Comparison of ENCODE assay signal across 15 cellular contexts in the genomic region with DNA sequence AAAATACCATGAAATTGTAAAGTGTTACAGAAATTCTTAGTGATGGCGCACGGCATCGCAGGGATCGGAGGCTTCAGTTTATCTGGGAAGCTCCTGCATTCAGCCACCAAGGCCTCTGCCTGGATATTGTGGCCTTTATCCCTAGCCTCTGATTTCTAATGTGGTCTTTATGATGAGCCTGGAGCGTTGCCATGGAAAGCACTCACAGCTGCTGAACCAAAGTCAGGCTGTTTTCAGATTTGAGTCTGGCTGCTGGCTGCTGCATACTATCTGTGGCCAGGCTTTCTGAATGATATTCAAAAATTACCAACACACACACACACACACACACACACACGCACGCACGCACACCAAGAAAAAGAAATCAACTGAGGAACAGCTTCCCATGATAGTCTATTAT.
DNase-seq lines count a peak whose midpoint lies in the region; ATAC-seq and TF ChIP-seq lines count a peak whose summit lies in the region.
"Had no signal": no experiment of that assay in that cellular context is flagged by ENCODE, and none has a peak within 500 bp of the region (broad histone marks: within the 10 kb centered on the region; RNA-seq: fewer than 3 reads in every experiment).

No MANE protein-coding gene starts in this region.

- H3K27ac ChIP-seq in heart left ventricle = no peak overlapping the region
- no peak overlapping the region for H3K27ac ChIP-seq in testis
- H3K27ac ChIP-seq: skin epidermis, thyroid gland had no signal

- peak in 3 of 5 donors; percentile 39 to 49 (median 43) for DNase-seq in heart left ventricle
- no peak for DNase-seq in Right ventricle myocardium inferior (ENCODE audit: missing footprints)
- peak; percentile 65 for DNase-seq in left kidney (ENCODE audit: low read depth, low spot score)
- DNase-seq in testis = peak; percentile 34
- DNase-seq in stimulated activated CD4-positive, alpha-beta T cell treated with anti-CD3 and anti-CD28 coated beads, Interleukin-12 subunit alpha, Interleukin-12 subunit beta, amount 100 ng/mL, for 4 hours = no peak
- no peak for DNase-seq in kidney tubule cell (ENCODE audit: low spot score)
- DNase-seq in GOT3 (lab: John Stamatoyannopoulos, UW) = no peak
- DNase-seq: Calu3, erythroblast, immature natural killer cell, NCI-H187, thyroid gland had no signal

- H3K36me3 Mint-ChIP-seq in brain = no peaks in the 10 kb centered on the region
- H3K36me3 Mint-ChIP-seq: immature natural killer cell had no signal

- H3K27me3 Mint-ChIP-seq in brain = no peaks in the 10 kb centered on the region

- peak overlapping the region in 4 of 5 experiments; percentile 17 to 42 (median 24) for H3K4me3 Mint-ChIP-seq in brain
- H3K4me3 Mint-ChIP-seq: immature natural killer cell had no signal

- no peaks in the 10 kb centered on the region for H3K27me3 ChIP-seq in heart left ventricle
- no peaks in the 10 kb centered on the region for H3K27me3 ChIP-seq in testis
- H3K27me3 ChIP-seq: thyroid gland had no signal

- H3K4me1 ChIP-seq in heart left ventricle (peaks cover 0 to 8% (median 0%) of the 10 kb centered on the region in 12 donors), testis (peaks cover 5% of the 10 kb centered on the region)

- intact Hi-C loops in heart left ventricle (cut with DNase I) (no loop called here), Right ventricle myocardium inferior (cut with DNase I) (no loop called here), testis (cut with DNase I; ENCODE audit: low total_unique reads) (no loop called here)

- H3K4me1 Mint-ChIP-seq in brain = peaks cover 66% of the 10 kb centered on the region
- H3K4me1 Mint-ChIP-seq: immature natural killer cell had no signal

- H3K27ac Mint-ChIP-seq in brain = peak overlapping the region; percentile 73 to 94 (median 89)
- H3K27ac Mint-ChIP-seq: immature natural killer cell had no signal

- no peaks in the 10 kb centered on the region for H3K9me3 Mint-ChIP-seq in brain
- H3K9me3 Mint-ChIP-seq: immature natural killer cell had no signal

- 73 to 77% (median 75%) methylated on average over 8 of the region's 8 CpGs for WGBS in heart left ventricle, 4 donors
- 55 to 62% methylated on average over 8 of the region's 8 CpGs for WGBS in testis, 2 donors

- H3K9me3 ChIP-seq in heart left ventricle (no peaks in the 10 kb centered on the region), testis (no peaks in the 10 kb centered on the region)
- H3K9me3 ChIP-seq: thyroid gland had no signal

- TF ChIP-seq CTCF in heart left ventricle (IDR thresholded peaks at IDR 0.05) (no peak), brain (conservative IDR thresholded peaks at IDR 0.05) (no peak), testis (IDR thresholded peaks at IDR 0.05) (no peak)

- ATAC-seq in heart left ventricle (no peak), Right ventricle myocardium inferior (no peak)
- ATAC-seq: K562 had no signal

- H3K4me3 ChIP-seq in heart left ventricle = no peak overlapping the region
- no peak overlapping the region for H3K4me3 ChIP-seq in testis
- H3K4me3 ChIP-seq: K562, skin epidermis, thyroid gland had no signal

- no peak for TF ChIP-seq POLR2A in heart left ventricle (IDR thresholded peaks at IDR 0.05)
- TF ChIP-seq POLR2A in testis (IDR thresholded peaks at IDR 0.05) = no peak

- H3K36me3 ChIP-seq in heart left ventricle (no peaks in the 10 kb centered on the region), testis (ENCODE audit: low read depth, missing control alignments) (no peaks in the 10 kb centered on the region)
- H3K36me3 ChIP-seq: thyroid gland had no signal

Comparison
In these comparisons a context has a peak if more than half of its experiments do, and no peak if none do; other contexts are left out.
1. DNase-seq: peak in heart left ventricle (3 of 5), left kidney (single experiment) and testis (single experiment); none in Right ventricle myocardium inferior (single experiment), stimulated activated CD4-positive, alpha-beta T cell treated with anti-CD3 and anti-CD28 coated beads, Interleukin-12 subunit alpha, Interleukin-12 subunit beta, amount 100 ng/mL, for 4 hours (single experiment), kidney tubule cell (single experiment) and GOT3 (single experiment).